Comparison of ENCODE assay signal across 28 cellular contexts in genomic region chr20:45316150-45317080, GRCh38. TPM values are rescaled to one million over a fixed set of nuclear protein-coding genes. Genes with fewer than 3 reads are reported as not detected.
"Had no signal": no experiment of that assay in that cellular context is flagged by ENCODE, and none has a peak within 500 bp of the region (broad histone marks: within the 10 kb centered on the region; RNA-seq: fewer than 3 reads in every experiment).

No MANE protein-coding gene starts in this region.

- DNase-seq: effector memory CD4-positive, alpha-beta T cell; gastrocnemius medialis; heart right ventricle; hypothalamus; mammary epithelial cell; naive thymus-derived CD4-positive, alpha-beta T cell; nephron progenitor cell; small intestine; stimulated activated CD4-positive, alpha-beta T cell treated with anti-CD3 and anti-CD28 coated beads, Interleukin-12 subunit alpha, Interleukin-12 subunit beta, amount 100 ng/mL, for 4 hours; testis; upper lobe of right lung had no signal

- H3K27ac ChIP-seq: epithelial cell of prostate, esophagus muscularis mucosa, gastrocnemius medialis, heart right ventricle, neutrophil, right atrium auricular region, testis, tibial nerve, upper lobe of right lung, vagina had no signal

- H3K4me1 ChIP-seq: gastrocnemius medialis, testis, upper lobe of right lung had no signal

- H3K4me3 Mint-ChIP-seq: nephron progenitor cell; stimulated activated naive CD8-positive, alpha-beta T cell treated with anti-CD3 and anti-CD28 coated beads, Interleukin-15, Interleukin-2, amounts not matched to agents 100 ng/mL and 50 ng/mL, for 24 hours had no signal

- FAIRE-seq: endometrium, islet of Langerhans, small intestine had no signal

- H3K27ac Mint-ChIP-seq: nephron progenitor cell had no signal

- H3K9me3 Mint-ChIP-seq: nephron progenitor cell; stimulated activated naive CD8-positive, alpha-beta T cell treated with anti-CD3 and anti-CD28 coated beads, Interleukin-15, Interleukin-2, amounts not matched to agents 100 ng/mL and 50 ng/mL, for 24 hours had no signal

- H3K27me3 ChIP-seq: testis, vagina had no signal

- ATAC-seq: gastrocnemius medialis; heart right ventricle; left lobe of liver; naive thymus-derived CD4-positive, alpha-beta T cell; upper lobe of right lung had no signal

- H3K36me3 ChIP-seq: esophagus muscularis mucosa, gastrocnemius medialis, heart right ventricle, neutrophil, right atrium auricular region, tibial nerve, upper lobe of right lung, vagina had no signal

- H3K9me3 ChIP-seq: esophagus muscularis mucosa, gastrocnemius medialis, heart right ventricle, neutrophil, right atrium auricular region, testis, tibial nerve, upper lobe of right lung, vagina had no signal

- H3K4me3 ChIP-seq: esophagus muscularis mucosa, gastrocnemius medialis, heart right ventricle, right atrium auricular region, tibial nerve, upper lobe of right lung, vagina had no signal

RNA-seq across cellular contexts. Expression of gene MATN4, which starts 8.3 kb away (rescaled TPM):
- total RNA-seq: fibroblast of villous mesenchyme, gastrocnemius medialis, left lobe of liver, mesenteric fat pad, mononuclear cell, osteocyte, right atrium auricular region, tibial nerve, vagina had no signal
- polyA plus RNA-seq: naive thymus-derived CD4-positive, alpha-beta T cell had no signal

RNA-seq across cellular contexts. Expression of gene RBPJL, which starts 9.8 kb away (rescaled TPM):
- total RNA-seq: esophagus muscularis mucosa; fibroblast of villous mesenchyme; gastrocnemius medialis; heart right ventricle; lower leg skin; mammary epithelial cell; mesenteric fat pad; mononuclear cell; naive thymus-derived CD4-positive, alpha-beta T cell; osteocyte; posterior vena cava; right atrium auricular region; subcutaneous adipose tissue; upper lobe of right lung; vagina had no signal
- polyA plus RNA-seq: mammary epithelial cell; naive thymus-derived CD4-positive, alpha-beta T cell had no signal
